Comparison of ENCODE assay signal across 11 cellular contexts in the genomic region with DNA sequence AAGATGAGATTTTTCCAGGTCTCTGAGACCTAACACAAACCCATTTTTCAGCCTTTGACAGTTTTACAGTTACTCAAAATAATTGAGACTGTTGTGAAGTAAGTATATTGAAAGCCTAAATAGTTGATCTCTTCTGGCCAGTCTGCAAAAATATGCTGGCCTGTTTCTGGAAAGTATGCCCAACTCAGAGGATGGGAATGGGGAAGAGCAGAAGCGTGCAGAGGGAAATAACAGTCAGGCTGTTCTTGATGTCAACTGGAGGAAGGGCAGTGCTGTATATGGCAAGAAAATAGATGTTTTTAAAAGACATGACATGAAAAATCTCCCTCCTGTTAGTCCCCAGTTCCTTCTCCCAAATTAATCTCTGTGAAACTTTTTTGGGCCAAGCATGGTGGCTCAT.
"Had no signal": no experiment of that assay in that cellular context is flagged by ENCODE, and none has a peak within 500 bp of the region (broad histone marks: within the 10 kb centered on the region; RNA-seq: fewer than 3 reads in every experiment).

No MANE protein-coding gene starts in this region.

- H3K4me3 Mint-ChIP-seq: activated T-cell treated with anti-CD3 and anti-CD28 coated beads, Interleukin-2, amount 50 U/mL, for 4 hours; endodermal cell had no signal

- H3K27ac Mint-ChIP-seq: endodermal cell had no signal

- H3K27me3 Mint-ChIP-seq: T-cell had no signal

- DNase-seq: activated CD4-positive, alpha-beta T cell treated with anti-CD3 and anti-CD28 coated beads for 4 hours; activated gamma-delta T cell treated with Interleukin-2 at 50 U/mL for 16 hours; activated T-cell treated with anti-CD3 and anti-CD28 coated beads, Interleukin-2, amount 50 U/mL, for 4 hours; amniotic stem cell; endodermal cell; hypothalamus; midbrain; T-cell had no signal

- ATAC-seq: activated T-cell treated with anti-CD3 and anti-CD28 coated beads, Interleukin-2, amount 50 U/mL, for 4 hours; left cardiac atrium; lower lobe of right lung; T-cell had no signal

- H3K9me3 Mint-ChIP-seq: activated T-cell treated with anti-CD3 and anti-CD28 coated beads, Interleukin-2, amount 50 U/mL, for 4 hours; brain; endodermal cell; T-cell had no signal
